In the genomic region with DNA sequence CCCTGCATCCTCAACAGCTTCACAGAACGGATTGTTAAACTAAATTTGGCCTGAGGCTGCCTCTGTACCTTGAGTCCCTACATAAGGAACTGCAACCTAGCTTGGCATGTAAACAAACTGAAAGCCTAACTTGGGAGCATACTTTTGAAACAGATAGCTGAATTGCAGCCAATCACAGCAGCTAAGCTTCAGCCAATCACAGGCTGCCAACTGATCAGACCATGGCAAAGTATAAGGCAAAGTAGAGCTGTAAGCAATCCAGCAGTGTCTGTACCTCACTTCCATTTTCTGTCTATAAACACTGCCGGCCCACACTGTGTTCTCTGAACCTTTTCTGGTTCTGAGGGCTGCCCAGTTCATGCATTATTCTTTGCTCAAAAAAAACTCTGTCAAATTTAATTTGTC, we compare ENCODE assay signal across 16 cellular contexts. TPM values are rescaled to one million over a fixed set of nuclear protein-coding genes. Genes with fewer than 3 reads are reported as not detected.
A peak's percentile ranks its signal among the peaks of the same experiment; 100 is the strongest.
DNase-seq lines count a peak whose midpoint lies in the region; ATAC-seq and TF ChIP-seq lines count a peak whose summit lies in the region.
"Had no signal": no experiment of that assay in that cellular context is flagged by ENCODE, and none has a peak within 500 bp of the region (broad histone marks: within the 10 kb centered on the region; RNA-seq: fewer than 3 reads in every experiment).

No MANE protein-coding gene starts in this region.

- H3K79me1 ChIP-seq in H9 (ENCODE audit: insufficient read depth, low read depth, low read length, poor library complexity, severe bottlenecking) = no peaks in the 10 kb centered on the region

- H3K4me2 ChIP-seq in H9 (ENCODE audit: insufficient read depth, insufficient read length, low read length) = no peak overlapping the region

- H2BK120ac ChIP-seq in H9 (ENCODE audit: low read depth, low read length, poor library complexity, severe bottlenecking) = no peak overlapping the region

- POLR2A ChIA-PET in RWPE1 (lab: Yijun Ruan, JAX; ENCODE audit: low non-redundant PET) = no interaction called here

- no peak overlapping the region for H2AFZ ChIP-seq in H9 (ENCODE audit: low read length)

- no peak overlapping the region for H2BK15ac ChIP-seq in H9 (ENCODE audit: low read depth, low read length)

- no peak overlapping the region for H4K8ac ChIP-seq in H9 (replicated peaks; ENCODE audit: insufficient read length, low read depth, low read length)

- no peaks in the 10 kb centered on the region for H3K79me2 ChIP-seq in H9 (ENCODE audit: insufficient read depth, low read length)

- H3K9me3 ChIP-seq in H9 (ENCODE audit: control insufficient read depth, low read depth, low read length) (peaks cover 4% of the 10 kb centered on the region), spleen (peaks cover 0 to 13% (median 8%) of the 10 kb centered on the region in 8 donors)
- H3K9me3 ChIP-seq: gastrocnemius medialis had no signal

- H2BK12ac ChIP-seq in H9 (ENCODE audit: insufficient read length, low read depth, low read length) = no peak overlapping the region

- H3K18ac ChIP-seq in H9 (ENCODE audit: insufficient read length, low read depth, low read length) = no peak overlapping the region

- H3K4me1 ChIP-seq in H9 (ENCODE audit: insufficient read depth, low read length) (no peaks in the 10 kb centered on the region), spleen (no peaks in the 10 kb centered on the region)
- H3K4me1 ChIP-seq: gastrocnemius medialis had no signal

- peak; percentile 28 for DNase-seq in Daoy (ENCODE audit: low read depth)
- DNase-seq in H9 = peak; percentile 57
- DNase-seq in OCI-M1 (lab: John Stamatoyannopoulos, UW) = peak; percentile 70
- DNase-seq in epithelial cell of esophagus (ENCODE audit: low read depth) = peak; percentile 47
- no peak for DNase-seq in Ammon's horn (ENCODE audit: low spot score)
- DNase-seq in activated CD8-positive, alpha-beta memory T cell treated with anti-CD3 and anti-CD28 coated beads, Interleukin-2, amount 10 ng/mL, durations not matched to agents 7 days and 5 days = no peak
- DNase-seq in spleen = no peak
- DNase-seq in RWPE1 (ENCODE audit: low spot score) = no peak
- DNase-seq: activated CD4-positive, CD25-positive, alpha-beta regulatory T cell treated with anti-CD3 and anti-CD28 coated beads, Interleukin-2, amount 50 U/mL, for 72 hours; activated T-cell treated with anti-CD3 and anti-CD28 coated beads, Interleukin-2, amount 50 U/mL, for 4 hours; gastrocnemius medialis; naive thymus-derived CD4-positive, alpha-beta T cell; NCI-H1105; NCI-H524 treated with DMSO at 0.1 percent for 48 hours; substantia nigra had no signal

- H3K4me3 Mint-ChIP-seq in H9 = no peak overlapping the region
- no peak overlapping the region for H3K4me3 Mint-ChIP-seq in activated CD8-positive, alpha-beta memory T cell treated with anti-CD3 and anti-CD28 coated beads, Interleukin-2, amount 10 ng/mL, durations not matched to agents 7 days and 5 days
- H3K4me3 Mint-ChIP-seq: activated T-cell treated with anti-CD3 and anti-CD28 coated beads, Interleukin-2, amount 50 U/mL, for 4 hours; naive thymus-derived CD4-positive, alpha-beta T cell had no signal

- no peaks in the 10 kb centered on the region for H3K36me3 ChIP-seq in spleen
- H3K36me3 ChIP-seq: gastrocnemius medialis had no signal

- no peak overlapping the region for H3K4me3 ChIP-seq in epithelial cell of esophagus (ENCODE audit: low read length)
- no peak overlapping the region for H3K4me3 ChIP-seq in spleen
- H3K4me3 ChIP-seq: gastrocnemius medialis had no signal

- H3K23me2 ChIP-seq in H9 (ENCODE audit: insufficient read length, low read depth, low read length, poor library complexity, severe bottlenecking) = no peaks in the 10 kb centered on the region

- no peak overlapping the region for H3K23ac ChIP-seq in H9 (ENCODE audit: insufficient read length, low read depth, low read length)

- no peak overlapping the region for H3K56ac ChIP-seq in H9 (ENCODE audit: insufficient read length, low read depth, low read length)

- H3K4ac ChIP-seq in H9 (ENCODE audit: low read depth, low read length) = no peak overlapping the region

- no CpG with 5 or more reads among the region's 2 CpGs for WGBS in H9 (ENCODE audit: extremely low coverage, insufficient read length, low lambda C conversion rate)
- 77 to 93% (median 86%) methylated on average over 2 of the region's 2 CpGs for WGBS in spleen, 5 donors

- intact Hi-C loops in spleen (cut with DNase I; ENCODE audit: low total_unique reads) = no loop called here

- H2BK5ac ChIP-seq in H9 (ENCODE audit: insufficient read length, low read length) = no peak overlapping the region

- TF ChIP-seq CTCF in H9 (conservative IDR thresholded peaks at IDR 0.05) (no peak), epithelial cell of esophagus (IDR thresholded peaks at IDR 0.05; ENCODE audit: insufficient read depth, low read depth, low read length, missing control alignments) (no peak), spleen (IDR thresholded peaks at IDR 0.05 in 8 of 11, conservative IDR thresholded peaks at IDR 0.05 in 3 of 11) (no peak), RWPE1 (conservative IDR thresholded peaks at IDR 0.05; ENCODE audit: low read depth) (no peak)

- no peaks in the 10 kb centered on the region for H3K27me3 ChIP-seq in H9 (ENCODE audit: insufficient read depth, low read length)
- no peaks in the 10 kb centered on the region for H3K27me3 ChIP-seq in spleen (replicated peaks in 1 of 7)
- H3K27me3 ChIP-seq: gastrocnemius medialis had no signal

- peaks cover 13 to 21% (median 14%) of the 10 kb centered on the region in 3 experiments for H3K36me3 Mint-ChIP-seq in H9 (ENCODE audit: insufficient read depth in 1 of 3, low read depth in 3 of 3)
- no peaks in the 10 kb centered on the region for H3K36me3 Mint-ChIP-seq in activated CD8-positive, alpha-beta memory T cell treated with anti-CD3 and anti-CD28 coated beads, Interleukin-2, amount 10 ng/mL, durations not matched to agents 7 days and 5 days

- H3K14ac ChIP-seq in H9 (ENCODE audit: insufficient read depth, low read length) = no peak overlapping the region

- no peak overlapping the region for H3T11ph ChIP-seq in H9 (ENCODE audit: low read length)

- no peak for TF ChIP-seq POLR2A in spleen (IDR thresholded peaks at IDR 0.05)

- no peaks in the 10 kb centered on the region; the same call in 1 of the 2 replicates for H3K27me3 Mint-ChIP-seq in H9 (ENCODE audit: low read depth)
- peaks cover 5% of the 10 kb centered on the region for H3K27me3 Mint-ChIP-seq in activated CD8-positive, alpha-beta memory T cell treated with anti-CD3 and anti-CD28 coated beads, Interleukin-2, amount 10 ng/mL, durations not matched to agents 7 days and 5 days

- H3K27ac ChIP-seq in H9 (ENCODE audit: insufficient read length, low read depth, low read length) = no peak overlapping the region
- H3K27ac ChIP-seq in spleen = no peak overlapping the region
- H3K27ac ChIP-seq in RWPE1 = no peak overlapping the region
- H3K27ac ChIP-seq: C4-2B, gastrocnemius medialis had no signal

- no peak overlapping the region for H2AK5ac ChIP-seq in H9 (ENCODE audit: insufficient read length, low read length)

- no peak overlapping the region for H2BK20ac ChIP-seq in H9 (ENCODE audit: low read depth, low read length, poor library complexity, severe bottlenecking)

- peaks cover 7 to 9% of the 10 kb centered on the region in 2 experiments for H3K4me1 Mint-ChIP-seq in H9
- H3K4me1 Mint-ChIP-seq in activated CD8-positive, alpha-beta memory T cell treated with anti-CD3 and anti-CD28 coated beads, Interleukin-2, amount 10 ng/mL, durations not matched to agents 7 days and 5 days = no peaks in the 10 kb centered on the region

- CTCF ChIA-PET in activated CD8-positive, alpha-beta memory T cell treated with anti-CD3 and anti-CD28 coated beads, Interleukin-2, amount 10 ng/mL, durations not matched to agents 7 days and 5 days (lab: Charles Lee) = interaction anchor here (1.2 kb wide), 1 partner anchor 9 kb away, joined by 4 read pairs; a partner anchor contains a TSS
- CTCF ChIA-PET in RWPE1 (lab: Yijun Ruan, JAX) = interaction anchor here (0.9 kb wide), 1 partner anchor 28 kb away, joined by 4 read pairs; no protein-coding TSS in a partner anchor

- H4K20me1 ChIP-seq in H9 (ENCODE audit: control insufficient read depth, insufficient read depth, insufficient read length) = no peaks in the 10 kb centered on the region

- peak overlapping the region in 2 of 3 experiments; percentile 81 to 85; a peak in 3 of 7 replicates for H3K27ac Mint-ChIP-seq in H9
- no peak overlapping the region for H3K27ac Mint-ChIP-seq in activated CD8-positive, alpha-beta memory T cell treated with anti-CD3 and anti-CD28 coated beads, Interleukin-2, amount 10 ng/mL, durations not matched to agents 7 days and 5 days
- H3K27ac Mint-ChIP-seq: naive thymus-derived CD4-positive, alpha-beta T cell had no signal

- no peak overlapping the region for H4K5ac ChIP-seq in H9 (ENCODE audit: insufficient read length, low read depth, low read length)

- no peak for ATAC-seq in activated CD8-positive, alpha-beta memory T cell treated with anti-CD3 and anti-CD28 coated beads, Interleukin-2, amount 10 ng/mL, durations not matched to agents 7 days and 5 days
- ATAC-seq: activated T-cell treated with anti-CD3 and anti-CD28 coated beads, Interleukin-2, amount 50 U/mL, for 4 hours; gastrocnemius medialis; naive thymus-derived CD4-positive, alpha-beta T cell had no signal

- peaks cover 13 to 16% of the 10 kb centered on the region in 2 experiments for H3K9me3 Mint-ChIP-seq in H9
- H3K9me3 Mint-ChIP-seq in activated CD8-positive, alpha-beta memory T cell treated with anti-CD3 and anti-CD28 coated beads, Interleukin-2, amount 10 ng/mL, durations not matched to agents 7 days and 5 days (ENCODE audit: low read depth) = peaks cover 4% of the 10 kb centered on the region

- H4K91ac ChIP-seq in H9 (ENCODE audit: insufficient read length, low read depth, low read length) = no peak overlapping the region

- no peak overlapping the region for H3K9ac ChIP-seq in H9 (ENCODE audit: extremely low read depth, insufficient read length, low read length)

RNA-seq across cellular contexts. Expression of a gene that starts 8.9 kb away (rescaled TPM):
- total RNA-seq in Daoy (2014; rRNA removed; shearing (Covaris generic)) = 3.1 and 7.6 TPM in 2 replicates
- total RNA-seq in H9 (2021) (46.8 and 48.1 TPM in 2 replicates), spleen (10 to 100 TPM in 3 of 7 donors, 1 to 10 TPM in 4; 6.3 to 13.7 (median 9.0) TPM)
- 1 to 10 TPM; 2.8 to 5.2 TPM for total RNA-seq in activated CD8-positive, alpha-beta memory T cell treated with anti-CD3 and anti-CD28 coated beads, Interleukin-2, amount 10 ng/mL, durations not matched to agents 7 days and 5 days
- under 1 TPM; 0.14 to 0.63 (median 0.42) TPM for polyA plus RNA-seq in spleen

RNA-seq across cellular contexts. Expression of a gene that starts 31.9 kb away (rescaled TPM):
- total RNA-seq in Daoy (2014; rRNA removed; shearing (Covaris generic)) = 92.3 and 109 TPM in 2 replicates
- total RNA-seq in H9 (2021) = 106 and 108 TPM in 2 replicates
- total RNA-seq in activated CD8-positive, alpha-beta memory T cell treated with anti-CD3 and anti-CD28 coated beads, Interleukin-2, amount 10 ng/mL, durations not matched to agents 7 days and 5 days = 10 to 100 TPM; 72.8 to 75.3 TPM
- total RNA-seq in spleen = 10 to 100 TPM; 53.2 to 71.2 (median 59.1) TPM
- polyA plus RNA-seq in spleen = 10 to 100 TPM in 1 of 3 donors, 1 to 10 TPM in 2; 7.5 to 11.9 (median 8.6) TPM

Comparison
In these comparisons a context has a peak if more than half of its experiments do, and no peak if none do; other contexts are left out.
1. DNase-seq: peak in Daoy (single experiment), H9 (single experiment), OCI-M1 (single experiment) and epithelial cell of esophagus (single experiment); none in Ammon's horn (single experiment), activated CD8-positive, alpha-beta memory T cell treated with anti-CD3 and anti-CD28 coated beads, Interleukin-2, amount 10 ng/mL, durations not matched to agents 7 days and 5 days (single experiment), spleen (single experiment) and RWPE1 (single experiment).